8 cellular contexts compared by ENCODE assay signal in the genomic region with DNA sequence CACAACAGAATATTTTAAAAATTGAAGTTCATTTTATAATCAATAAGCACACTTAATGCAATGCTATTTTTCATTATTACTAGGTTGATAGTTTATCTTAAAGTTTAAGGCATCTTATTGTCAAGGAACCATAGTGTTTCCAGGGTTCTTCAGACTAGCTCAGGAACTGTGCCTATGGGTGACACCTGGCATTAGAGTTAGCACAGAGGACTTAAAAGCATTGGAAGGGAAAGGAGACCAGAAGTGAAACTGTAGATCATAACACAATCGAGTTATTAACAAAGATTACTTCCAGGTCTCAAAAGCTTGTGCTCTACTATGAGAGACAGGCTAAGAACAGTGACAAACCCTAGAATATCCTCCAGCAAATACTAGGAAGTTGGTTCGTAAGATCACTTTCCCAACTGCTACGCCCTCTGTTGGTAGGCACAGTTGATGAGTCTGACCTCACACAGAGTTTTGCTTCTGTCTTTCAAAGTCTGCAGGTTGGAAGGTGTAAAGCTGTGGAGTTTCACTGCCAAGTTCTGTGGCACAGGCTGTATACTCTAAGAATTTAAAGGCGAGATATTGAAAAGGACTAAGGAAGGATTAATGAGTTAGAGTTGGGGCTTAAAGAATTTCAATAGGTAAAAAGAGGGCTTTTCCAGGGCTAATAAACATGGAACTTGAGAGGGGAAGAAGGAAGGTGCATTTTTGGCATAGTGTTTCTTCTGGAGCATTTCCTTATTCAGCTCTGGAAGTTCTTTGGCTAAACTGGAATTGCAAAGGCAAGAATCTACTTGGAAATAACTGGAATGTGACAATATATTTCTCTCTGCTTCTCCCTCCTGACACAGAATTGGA.
A peak's percentile ranks its signal among the peaks of the same experiment; 100 is the strongest.
DNase-seq lines count a peak whose midpoint lies in the region; ATAC-seq, FAIRE-seq and TF ChIP-seq lines count a peak whose summit lies in the region.

No MANE protein-coding gene starts in this region.

- no peak overlapping the region for H4K5ac ChIP-seq in mesendoderm (ENCODE audit: low read length)

- H3K79me1 ChIP-seq in mesendoderm (ENCODE audit: low read length): no peaks in the 10 kb centered on the region

- H3K79me2 ChIP-seq in mesendoderm (ENCODE audit: control insufficient read depth, insufficient read depth, low read length): no peaks in the 10 kb centered on the region

- DNase-seq in Right ventricle myocardium inferior (ENCODE audit: missing footprints) (no peak), cardiac septum (ENCODE audit: low spot score) (no peak), H54 (ENCODE audit: insufficient read length, low spot score) (no peak), Kasumi-1 (lab: John Stamatoyannopoulos, UW) (peak; percentile 68 to 77), RPMI8226 (peak; percentile 52), ecto neural progenitor cell (ENCODE audit: low spot score) (peak; percentile 60), mesendoderm (peak; percentile 86)

- WGBS in mesendoderm (ENCODE audit: extremely low coverage, insufficient coverage, low lambda C conversion rate): no CpG with 5 or more reads among the region's 4 CpGs

- no peak overlapping the region for H2BK15ac ChIP-seq in mesendoderm (replicated peaks; ENCODE audit: low read depth)

- H3K9ac ChIP-seq in mesendoderm (ENCODE audit: low read length): no peak overlapping the region

- no peak overlapping the region for H3K4me2 ChIP-seq in mesendoderm (ENCODE audit: low read length)

- H3K23ac ChIP-seq in mesendoderm (ENCODE audit: low read length): no peak overlapping the region

- ATAC-seq in Right ventricle myocardium inferior: peak; percentile 89
- ATAC-seq in GM21737 (IDR thresholded peaks at IDR 0.05; ENCODE audit: unreplicated experiment): no peak

- no peak overlapping the region for H3K56ac ChIP-seq in mesendoderm (ENCODE audit: low read length)

- no peak overlapping the region for H2BK5ac ChIP-seq in mesendoderm (ENCODE audit: low read length)

- H3K27me3 ChIP-seq in mesendoderm (ENCODE audit: insufficient read depth, low read length, poor library complexity): no peaks in the 10 kb centered on the region

- no peaks in the 10 kb centered on the region for H3K36me3 ChIP-seq in mesendoderm (ENCODE audit: control insufficient read depth, insufficient read depth, low read length)

- no peak overlapping the region for H2AK5ac ChIP-seq in mesendoderm (ENCODE audit: low read length)

- intact Hi-C loops in Right ventricle myocardium inferior (cut with DNase I) (loop anchor here (2.0 to 10.0 kb wide), 3 partner anchors 230 to 652 kb away; a partner anchor contains a TSS), cardiac septum (cut with DNase I) (loop anchor here (1.0 to 10.0 kb wide), 3 partner anchors 62 to 531 kb away; no protein-coding TSS in a partner anchor)

- no peak overlapping the region for H4K8ac ChIP-seq in mesendoderm (ENCODE audit: low read depth, low read length)

- H3K4ac ChIP-seq in mesendoderm (ENCODE audit: low read depth, low read length): no peak overlapping the region

- FAIRE-seq in H54 (lab: Jason Lieb, UNC): peak; percentile 92

- no peak overlapping the region for H3K27ac ChIP-seq in mesendoderm (ENCODE audit: low read depth, low read length)

- no peak overlapping the region for H2BK120ac ChIP-seq in mesendoderm (ENCODE audit: low read depth, low read length)

- H3K18ac ChIP-seq in mesendoderm (ENCODE audit: low read length): no peak overlapping the region

- no peak for TF ChIP-seq POLR2A in H54 (IDR thresholded peaks at IDR 0.05; ENCODE audit: low read depth, low read length)

- no peaks in the 10 kb centered on the region for H3K4me1 ChIP-seq in mesendoderm (ENCODE audit: control insufficient read depth, low read depth, low read length)

- H3K4me3 ChIP-seq in mesendoderm (ENCODE audit: low read length): no peak overlapping the region

Comparison
In these comparisons a context has a peak if more than half of its experiments do, and no peak if none do; other contexts are left out.
1. DNase-seq: peak in Kasumi-1 (2 of 2), RPMI8226 (single experiment), ecto neural progenitor cell (single experiment) and mesendoderm (single experiment); none in Right ventricle myocardium inferior (single experiment), cardiac septum (single experiment) and H54 (single experiment).